Comparison of ENCODE assay signal across 27 cellular contexts in the genomic region with DNA sequence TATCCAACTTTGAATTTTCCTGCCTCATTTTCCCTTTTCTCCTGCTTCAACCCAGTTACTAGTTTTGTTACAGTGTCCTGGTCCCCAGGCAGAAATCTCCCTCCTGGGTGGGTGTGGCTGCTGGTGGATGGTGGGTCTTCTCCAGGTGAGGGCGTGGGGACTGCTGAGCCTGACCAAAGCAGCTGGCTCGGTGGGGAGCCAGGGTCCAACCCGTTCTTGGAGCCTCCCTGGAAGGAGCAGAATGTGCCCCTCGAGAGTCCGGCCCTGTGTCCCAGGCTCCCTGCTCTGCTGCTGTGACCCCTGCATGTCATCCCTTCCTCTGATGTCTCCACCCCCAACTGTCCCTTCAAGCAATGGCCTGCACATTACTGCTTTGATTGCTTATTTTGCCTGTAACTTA.
"Had no signal": no experiment of that assay in that cellular context is flagged by ENCODE, and none has a peak within 500 bp of the region (broad histone marks: within the 10 kb centered on the region; RNA-seq: fewer than 3 reads in every experiment).

No MANE protein-coding gene starts in this region.

- H3K27ac ChIP-seq: left lung, parathyroid adenoma, right atrium auricular region, right lobe of liver, stomach, testis, thyroid gland, transverse colon, upper lobe of left lung, vagina had no signal

- H3K4me1 Mint-ChIP-seq: mesothelial cell of epicardium; naive B cell; natural killer cell; stimulated activated naive B cell treated with anti-CD40 and anti-IgM and Interleukin-4, amounts not matched to agents 10 μg/mL and 1 μg/mL and 100 μg/mL, for 72 hours had no signal

- H3K9me3 ChIP-seq: left lung, right atrium auricular region, right lobe of liver, stomach, testis, thyroid gland, transverse colon, upper lobe of left lung, vagina had no signal

- H2AFZ ChIP-seq: parathyroid adenoma had no signal

- DNase-seq: hippocampal formation; left colon; left lung; mesendoderm; naive B cell; natural killer cell; nephron progenitor cell; nucleus accumbens; stimulated activated CD4-positive, alpha-beta T cell treated with anti-CD3 and anti-CD28 coated beads, Interleukin-12 subunit alpha, Interleukin-12 subunit beta, amount 100 ng/mL, for 4 hours; stimulated activated CD4-positive, alpha-beta T cell treated with anti-CD3 and anti-CD28 coated beads, Interleukin-15, amount 100 ng/mL, for 24 hours; stimulated activated CD4-positive, alpha-beta T cell treated with anti-CD3 and anti-CD28 coated beads, Interleukin-2, amount 100 ng/mL, for 24 hours; stimulated activated CD4-positive, alpha-beta T cell treated with anti-CD3 and anti-CD28 coated beads, Interleukin-4, amount 100 ng/mL, for 1 hour; stimulated activated naive B cell treated with anti-CD40 and anti-IgM and Interleukin-4, amounts not matched to agents 10 μg/mL and 1 μg/mL and 100 μg/mL, for 72 hours; stimulated activated naive CD8-positive, alpha-beta T cell treated with anti-CD3 and anti-CD28 coated beads, Interleukin-15, Interleukin-2, amounts not matched to agents 100 U/mL and 50 U/mL, for 24 hours; stomach; testis; thyroid gland; transverse colon; upper lobe of left lung had no signal

- H3K79me2 ChIP-seq: parathyroid adenoma had no signal

- H3K9me3 Mint-ChIP-seq: mesothelial cell of epicardium; natural killer cell; nephron progenitor cell; stimulated activated naive B cell treated with anti-CD40 and anti-IgM and Interleukin-4, amounts not matched to agents 10 μg/mL and 1 μg/mL and 100 μg/mL, for 72 hours had no signal

- H3K4me2 ChIP-seq: smooth muscle cell had no signal

- H3K4me3 ChIP-seq: left lung, lung, right atrium auricular region, right lobe of liver, smooth muscle cell, stomach, testis, thyroid gland, transverse colon, upper lobe of left lung, vagina had no signal

- H3K36me3 Mint-ChIP-seq: mesothelial cell of epicardium; naive B cell; natural killer cell; stimulated activated naive B cell treated with anti-CD40 and anti-IgM and Interleukin-4, amounts not matched to agents 10 μg/mL and 1 μg/mL and 100 μg/mL, for 72 hours had no signal

- H3K36me3 ChIP-seq: left lung, right atrium auricular region, right lobe of liver, stomach, thyroid gland, transverse colon, upper lobe of left lung, vagina had no signal

- H3K4me1 ChIP-seq: left lung, parathyroid adenoma, right atrium auricular region, right lobe of liver, testis, thyroid gland, transverse colon, vagina had no signal

- H3K4me3 Mint-ChIP-seq: mesothelial cell of epicardium; naive B cell; natural killer cell; nephron progenitor cell; stimulated activated naive B cell treated with anti-CD40 and anti-IgM and Interleukin-4, amounts not matched to agents 10 μg/mL and 1 μg/mL and 100 μg/mL, for 72 hours had no signal

- ATAC-seq: left colon; left lung; natural killer cell; right lobe of liver; stimulated activated naive B cell treated with anti-CD40 and anti-IgM and Interleukin-4, amounts not matched to agents 10 μg/mL and 1 μg/mL and 100 μg/mL, for 72 hours; stimulated activated naive CD8-positive, alpha-beta T cell treated with anti-CD3 and anti-CD28 coated beads, Interleukin-15, Interleukin-2, amounts not matched to agents 100 U/mL and 50 U/mL, for 24 hours had no signal

- H3K27ac Mint-ChIP-seq: mesothelial cell of epicardium; natural killer cell; nephron progenitor cell; progenitor cell of endocrine pancreas; stimulated activated naive B cell treated with anti-CD40 and anti-IgM and Interleukin-4, amounts not matched to agents 10 μg/mL and 1 μg/mL and 100 μg/mL, for 72 hours had no signal

- H3K27me3 ChIP-seq: right atrium auricular region, right lobe of liver, testis, thyroid gland, transverse colon, upper lobe of left lung, vagina had no signal
